20 cellular contexts compared by ENCODE assay signal in genomic region chr1:157198619-157199420, GRCh38.
A peak's percentile ranks its signal among the peaks of the same experiment; 100 is the strongest.
DNase-seq lines count a peak whose midpoint lies in the region; ATAC-seq, FAIRE-seq and TF ChIP-seq lines count a peak whose summit lies in the region.
"Had no signal": no experiment of that assay in that cellular context is flagged by ENCODE, and none has a peak within 500 bp of the region (broad histone marks: within the 10 kb centered on the region; RNA-seq: fewer than 3 reads in every experiment).

No MANE protein-coding gene starts in this region.

- H3K79me2 ChIP-seq in GM23338 (replicated peaks; ENCODE audit: insufficient read depth): no peaks in the 10 kb centered on the region
- H3K79me2 ChIP-seq in K562 (ENCODE audit: control insufficient read depth, insufficient read depth, low read length): no peaks in the 10 kb centered on the region

- BruUV-seq in K562 (replicated peaks; lab: Mats Ljungman, UMichigan): no TSS peak

- H3K9me3 Mint-ChIP-seq in GM23338: no peaks in the 10 kb centered on the region; the same call in 2 of the 3 replicates
- H3K9me3 Mint-ChIP-seq: activated CD4-positive, alpha-beta T cell treated with anti-CD3 and anti-CD28 coated beads, Interleukin-2, amount 10 ng/mL, durations not matched to agents 24 days and 14 days; neural progenitor cell; T-helper 2 cell treated with Interferon-gamma antibody and Interleukin-4, amounts not matched to agents 5 μg/mL and 100 μg/mL, for 36 hours had no signal

- DNase-seq in NCI-H2029 (lab: John Stamatoyannopoulos, UW) (peak; percentile 62), NCI-H2029 treated with DMSO at 0.1 percent for 48 hours (lab: John Stamatoyannopoulos, UW) (no peak), GM23338 (ENCODE audit: low spot score) (no peak), K562 (ENCODE audit: extremely low read depth in 1 of 4, low spot score in 3 of 4) (no peak), coronary artery (ENCODE audit: low spot score) (no peak), omental fat pad (ENCODE audit: low spot score) (no peak)
- DNase-seq: activated CD4-positive, alpha-beta T cell treated with anti-CD3 and anti-CD28 coated beads, Interleukin-2, amount 10 ng/mL, durations not matched to agents 24 days and 14 days; gastrocnemius medialis; GOT3; NCI-H2081 treated with DMSO at 0.1 percent for 48 hours; stimulated activated naive CD4-positive, alpha-beta T cell had no signal

- H3K4me2 ChIP-seq in GM23338 (no peak overlapping the region), K562 (ENCODE audit: insufficient read depth, low read length) (no peak overlapping the region)
- H3K4me2 ChIP-seq: A549, neural progenitor cell had no signal

- H3K9ac ChIP-seq in K562 (ENCODE audit: insufficient read depth in 1 of 2, low read depth in 2 of 2, low read length in 2 of 2): peak overlapping the region in 1 of 2 experiments; percentile 57; a peak in 1 of 4 replicates
- H3K9ac ChIP-seq: neural progenitor cell had no signal

- TF ChIP-seq CTCF in GM23338 (conservative IDR thresholded peaks at IDR 0.05; ENCODE audit: low read depth in 2 of 2): no peak
- no peak for TF ChIP-seq CTCF in K562 (IDR thresholded peaks at IDR 0.05 in 2 of 3, conservative IDR thresholded peaks at IDR 0.05 in 1 of 3; ENCODE audit: insufficient read depth in 2 of 3, low read depth in 1 of 3, low read length in 3 of 3)
- TF ChIP-seq CTCF in coronary artery (IDR thresholded peaks at IDR 0.05): no peak
- TF ChIP-seq CTCF in omental fat pad (IDR thresholded peaks at IDR 0.05): no peak

- TF ChIP-seq POLR2A in K562 (conservative IDR thresholded peaks at IDR 0.05): no peak

- H2AFZ ChIP-seq in GM23338: no peak overlapping the region
- no peak overlapping the region; the same call in 1 of the 2 replicates for H2AFZ ChIP-seq in K562 (ENCODE audit: low read depth, low read length)
- H2AFZ ChIP-seq: neural progenitor cell had no signal

- H3K27ac Mint-ChIP-seq in GM23338: peak overlapping the region; percentile 16; the same call in 1 of the 2 replicates
- H3K27ac Mint-ChIP-seq: activated CD4-positive, alpha-beta T cell treated with anti-CD3 and anti-CD28 coated beads, Interleukin-2, amount 10 ng/mL, durations not matched to agents 24 days and 14 days; neural progenitor cell; T-helper 2 cell treated with Interferon-gamma antibody and Interleukin-4, amounts not matched to agents 5 μg/mL and 100 μg/mL, for 36 hours had no signal

- POLR2A ChIA-PET in K562 (lab: Yijun Ruan, JAX): interaction anchor here (0.6 to 1.1 kb wide), 3 partner anchors 8 to 1454 kb away, joined by 3 read pairs; no protein-coding TSS in a partner anchor

- no peaks in the 10 kb centered on the region; the same call in 2 of the 3 replicates for H3K36me3 Mint-ChIP-seq in GM23338 (ENCODE audit: low read depth)
- H3K36me3 Mint-ChIP-seq: neural progenitor cell had no signal

- in situ Hi-C loops in K562 (cut with MboI): loop anchor here (5.0 kb wide), 1 partner anchor 168 kb away; no protein-coding TSS in a partner anchor

- no peaks in the 10 kb centered on the region for H3K9me1 ChIP-seq in K562 (ENCODE audit: control insufficient read depth, insufficient read depth, low read length)

- peaks cover 2% of the 10 kb centered on the region; the same call in 1 of the 2 replicates for H3K9me2 ChIP-seq in GM23338 (ENCODE audit: insufficient read depth)

- TF ChIP-seq EP300 in K562 (IDR thresholded peaks at IDR 0.05; ENCODE audit: low read length): no peak

- H3K9me3 ChIP-seq in K562 (replicated peaks; ENCODE audit: control insufficient read depth, insufficient read depth, low read depth, low read length) (no peaks in the 10 kb centered on the region), mesodermal cell (ENCODE audit: control insufficient read depth, low read length) (no peaks in the 10 kb centered on the region)
- H3K9me3 ChIP-seq: A549, gastrocnemius medialis had no signal

- no peaks in the 10 kb centered on the region; the same call in 1 of the 2 replicates for H3K4me1 ChIP-seq in GM23338 (ENCODE audit: insufficient read depth)
- H3K4me1 ChIP-seq in K562 (replicated peaks in 1 of 2; ENCODE audit: control insufficient read depth in 2 of 2, insufficient read depth in 2 of 2, low read length in 2 of 2): peaks cover 5 to 14% of the 10 kb centered on the region in 2 experiments; a peak in 2 of 5 replicates
- peaks cover 9% of the 10 kb centered on the region for H3K4me1 ChIP-seq in mesodermal cell (ENCODE audit: control insufficient read depth, insufficient read depth, low read length, poor library complexity, severe bottlenecking)
- H3K4me1 ChIP-seq: A549, gastrocnemius medialis, neural progenitor cell had no signal

- H4K20me1 ChIP-seq in GM23338 (replicated peaks; ENCODE audit: insufficient read depth) (no peaks in the 10 kb centered on the region), K562 (replicated peaks; ENCODE audit: control insufficient read depth, insufficient read depth, low read length) (no peaks in the 10 kb centered on the region)

- no peaks in the 10 kb centered on the region for H3F3A ChIP-seq in GM23338 (replicated peaks; ENCODE audit: low read depth)

- CTCF ChIA-PET in K562 (lab: Yijun Ruan, JAX; ENCODE audit: low intra/inter-chr PET ratio): interaction anchor here (3.8 kb wide), 1 partner anchor 291 kb away, joined by 37 read pairs; no protein-coding TSS in a partner anchor

- H3K4me3 ChIP-seq in GM23338 (no peak overlapping the region), K562 (no peak overlapping the region), mesodermal cell (ENCODE audit: extremely low read depth, insufficient read depth, low read length, poor library complexity, severe bottlenecking) (no peak overlapping the region), coronary artery (no peak overlapping the region)
- H3K4me3 ChIP-seq: A549, gastrocnemius medialis, neural progenitor cell, skin epidermis had no signal

- WGBS in K562 (ENCODE audit: insufficient coverage, low coverage, missing lambda C conversion rate): 49% methylated on average over 8 of the region's 8 CpGs
- 79 to 84% methylated on average over 4 to 6 of the region's 8 CpGs for WGBS in mesodermal cell (ENCODE audit: insufficient coverage in 2 of 2), 2 experiments

- no peaks in the 10 kb centered on the region for H3K36me3 ChIP-seq in GM23338 (ENCODE audit: insufficient read depth)
- H3K36me3 ChIP-seq in K562 (ENCODE audit: control insufficient read depth, insufficient read depth, low read length): no peaks in the 10 kb centered on the region
- H3K36me3 ChIP-seq in mesodermal cell (ENCODE audit: control insufficient read depth, insufficient read depth, low read length): no peaks in the 10 kb centered on the region
- H3K36me3 ChIP-seq: gastrocnemius medialis, neural progenitor cell had no signal

- no peak overlapping the region for H3K4me3 Mint-ChIP-seq in GM23338
- H3K4me3 Mint-ChIP-seq: activated CD4-positive, alpha-beta T cell treated with anti-CD3 and anti-CD28 coated beads, Interleukin-2, amount 10 ng/mL, durations not matched to agents 24 days and 14 days; CD14-positive monocyte; neural progenitor cell; T-helper 2 cell treated with Interferon-gamma antibody and Interleukin-4, amounts not matched to agents 5 μg/mL and 100 μg/mL, for 36 hours had no signal

- H3K4me1 Mint-ChIP-seq in GM23338: peaks cover 8% of the 10 kb centered on the region; the same call in 2 of the 3 replicates

- intact Hi-C loops in K562 (cut with micrococcal nuclease): no loop called here

- no peak for TF ChIP-seq RAD21 in K562 (CRISPR knock-in tag; conservative IDR thresholded peaks at IDR 0.05 in 1 of 2, IDR thresholded peaks at IDR 0.05 in 1 of 2)

- H3K27me3 Mint-ChIP-seq in GM23338 (ENCODE audit: insufficient read depth, low read depth, poor library complexity): peaks cover 2% of the 10 kb centered on the region

- no peak overlapping the region for H3K27ac ChIP-seq in GM23338 (ENCODE audit: low read depth)
- H3K27ac ChIP-seq in K562 (ENCODE audit: extremely low read depth, low read depth, low read length): no peak overlapping the region
- peak overlapping the region; percentile 10 for H3K27ac ChIP-seq in mesodermal cell (ENCODE audit: low read depth, low read length, severe bottlenecking)
- H3K27ac ChIP-seq in coronary artery: no peak overlapping the region
- H3K27ac ChIP-seq: A549, gastrocnemius medialis, neural progenitor cell had no signal

- no peak for FAIRE-seq in K562 (lab: Jason Lieb, UNC)
- FAIRE-seq: A549, urothelium cell line had no signal

- H3K27me3 ChIP-seq in GM23338 (ENCODE audit: insufficient read depth): peaks cover 23% of the 10 kb centered on the region
- peaks cover 0 to 10% of the 10 kb centered on the region in 2 experiments; a peak in 2 of 5 replicates for H3K27me3 ChIP-seq in K562 (ENCODE audit: control insufficient read depth in 2 of 2, insufficient read depth in 2 of 2, low read length in 2 of 2)
- H3K27me3 ChIP-seq: neural progenitor cell had no signal

- ATAC-seq in GM23338: no peak
- ATAC-seq in K562: no peak
- ATAC-seq in SK-N-SH treated with all-trans-retinoic acid at 6 μM for 48 hours: no peak
- no peak for ATAC-seq in omental fat pad (ENCODE audit: low FRiP score)
- ATAC-seq: gastrocnemius medialis, Right ventricle myocardium inferior had no signal

TF ChIP-seq in K562, 482 proteins besides CTCF, POLR2A, EP300 and RAD21 (continues in another document):
- TF ChIP-seq CEBPG (CRISPR knock-in tag; IDR thresholded peaks at IDR 0.05): peak; percentile 18; the same call in 1 of the 2 replicates
- 0 out of 4 replicates have a peak, but pooled peaks of 1 of the 2 experiments have one; percentile 18 for TF ChIP-seq CEBPG (tag; conservative IDR thresholded peaks at IDR 0.05 in 1 of 2, IDR thresholded peaks at IDR 0.05 in 1 of 2)
- peak; percentile 14 for TF ChIP-seq MEIS2 (IDR thresholded peaks at IDR 0.05; ENCODE audit: partially characterized antibody)

TF ChIP-seq in SK-N-SH treated with all-trans-retinoic acid at 6 μM for 48 hours, 23 proteins besides CTCF, POLR2A, EP300 and RAD21 (continues in another document):
- TF ChIP-seq BACH2 (CRISPR knock-in tag; IDR thresholded peaks at IDR 0.05; ENCODE audit: borderline replicate concordance) (no peak), SNAI2 (CRISPR knock-in tag; IDR thresholded peaks at IDR 0.05) (no peak), ARNTL (CRISPR knock-in tag; IDR thresholded peaks at IDR 0.05; ENCODE audit: borderline replicate concordance, low read depth) (no peak), ZFP3 (CRISPR knock-in tag; IDR thresholded peaks at IDR 0.05) (no peak), ZNF70 (CRISPR knock-in tag; IDR thresholded peaks at IDR 0.05) (no peak), TOX (CRISPR knock-in tag; IDR thresholded peaks at IDR 0.05; ENCODE audit: borderline replicate concordance) (no peak), GLIS3 (CRISPR knock-in tag; IDR thresholded peaks at IDR 0.05) (no peak), ESRRG (CRISPR knock-in tag; IDR thresholded peaks at IDR 0.05) (no peak), ZFP30 (CRISPR knock-in tag; IDR thresholded peaks at IDR 0.05) (no peak), TCF4 (CRISPR knock-in tag; IDR thresholded peaks at IDR 0.05; ENCODE audit: borderline replicate concordance) (no peak), CSDC2 (CRISPR knock-in tag; IDR thresholded peaks at IDR 0.05) (no peak), OSR1 (CRISPR knock-in tag; IDR thresholded peaks at IDR 0.05) (no peak)
